8 cellular contexts compared by ENCODE assay signal in the genomic region with DNA sequence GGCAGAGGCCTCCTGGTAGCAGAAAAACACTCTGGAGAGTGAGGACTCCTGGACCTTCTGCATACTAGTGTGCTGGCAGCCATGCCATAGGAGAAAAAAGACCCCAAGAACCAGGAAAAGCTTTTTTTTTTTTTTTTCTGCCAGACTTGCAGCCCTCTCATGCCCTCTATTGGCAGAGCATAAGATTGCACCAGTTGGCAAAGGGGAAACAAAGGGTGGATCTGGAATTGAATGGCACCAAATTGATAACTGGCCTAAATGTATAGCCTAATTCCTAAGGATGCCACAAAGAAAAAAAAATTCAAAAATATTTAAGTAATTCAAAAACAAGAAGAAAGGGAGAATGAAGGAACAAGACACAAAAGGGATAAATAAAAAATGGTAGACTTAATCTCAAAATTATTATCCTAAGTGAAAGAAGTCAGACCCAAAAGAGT.
DNase-seq lines count a peak whose midpoint lies in the region; ATAC-seq and TF ChIP-seq lines count a peak whose summit lies in the region.

No MANE protein-coding gene starts in this region.

- intact Hi-C loops in aorta (cut with DNase I), result no loop called here

- no peak for TF ChIP-seq EP300 in upper lobe of left lung (IDR thresholded peaks at IDR 0.05)

- H3K4me1 ChIP-seq in upper lobe of left lung, result no peaks in the 10 kb centered on the region
- no peaks in the 10 kb centered on the region for H3K4me1 ChIP-seq in aorta (ENCODE audit: control insufficient read depth in 1 of 2, insufficient read depth in 2 of 2, low read length in 2 of 2)

- H3K27me3 ChIP-seq in upper lobe of left lung (no peaks in the 10 kb centered on the region), aorta (ENCODE audit: control insufficient read depth in 1 of 2, insufficient read depth in 2 of 2, low read length in 1 of 2) (no peaks in the 10 kb centered on the region)

- H3K9me3 ChIP-seq in upper lobe of left lung, result no peaks in the 10 kb centered on the region
- H3K9me3 ChIP-seq in aorta (ENCODE audit: control insufficient read depth, low read length), result peaks cover 1% of the 10 kb centered on the region

- no peak for TF ChIP-seq POLR2A in upper lobe of left lung (IDR thresholded peaks at IDR 0.05)

- no peak for DNase-seq in AG09319 (ENCODE audit: extremely low read depth, low read depth)
- DNase-seq in NCI-H82 (lab: John Stamatoyannopoulos, UW), result peak; percentile 39
- DNase-seq in fibroblast of peridontal ligament (ENCODE audit: extremely low read depth), result peak; percentile 3
- no peak for DNase-seq in upper lobe of left lung
- no peak for DNase-seq in aorta

- TF ChIP-seq CTCF in AG09319 (IDR thresholded peaks at IDR 0.05; ENCODE audit: low read depth, low read length) (peak; percentile 43), GM12875 (IDR thresholded peaks at IDR 0.05; ENCODE audit: borderline replicate concordance, insufficient read depth, low read depth, low read length) (peak; percentile 83), upper lobe of left lung (IDR thresholded peaks at IDR 0.05) (peak in 5 of 6 experiments; percentile 10 to 43 (median 33))

- peak in 1 of 2 donors; percentile 42 for ATAC-seq in upper lobe of left lung (ENCODE audit: low FRiP score in 2 of 2)
- ATAC-seq in HG02678 (IDR thresholded peaks at IDR 0.05; ENCODE audit: unreplicated experiment), result no peak
- ATAC-seq in aorta (ENCODE audit: low FRiP score), result no peak
- ATAC-seq in GM18870 (IDR thresholded peaks at IDR 0.05; ENCODE audit: unreplicated experiment), result no peak

- no peaks in the 10 kb centered on the region for H3K36me3 ChIP-seq in upper lobe of left lung
- no peaks in the 10 kb centered on the region for H3K36me3 ChIP-seq in aorta (ENCODE audit: control insufficient read depth in 1 of 2, insufficient read depth in 2 of 2, low read length in 1 of 2)

- H3K4me3 ChIP-seq in GM12875 (ENCODE audit: low read depth, low read length), result no peak overlapping the region
- no peak overlapping the region for H3K4me3 ChIP-seq in upper lobe of left lung
- H3K4me3 ChIP-seq in aorta (ENCODE audit: low read length in 2 of 2), result no peak overlapping the region

- H3K27ac ChIP-seq in upper lobe of left lung, result no peak overlapping the region
- H3K27ac ChIP-seq in aorta (ENCODE audit: low read depth in 1 of 2, low read length in 2 of 2), result no peak overlapping the region

Comparison
In these comparisons a context has a peak if more than half of its experiments do, and no peak if none do; other contexts are left out.
1. DNase-seq: peak in NCI-H82 (single experiment) and fibroblast of peridontal ligament (single experiment); none in AG09319 (single experiment), upper lobe of left lung (0 of 2) and aorta (0 of 2).
2. CTCF ChIP-seq: peak in every context shown above with its lines; median percentile 83 in GM12875; 43 in AG09319; 33 in upper lobe of left lung.